ENCODE assay signal across 9 cellular contexts in genomic region chr7:95608344-95609173, GRCh38. TPM values are rescaled to one million over a fixed set of nuclear protein-coding genes. Genes with fewer than 3 reads are reported as not detected.
DNase-seq lines count a peak whose midpoint lies in the region; ATAC-seq, FAIRE-seq and TF ChIP-seq lines count a peak whose summit lies in the region.
"Had no signal": no experiment of that assay in that cellular context is flagged by ENCODE, and none has a peak within 500 bp of the region (broad histone marks: within the 10 kb centered on the region; RNA-seq: fewer than 3 reads in every experiment).

No MANE protein-coding gene starts in this region.

- ATAC-seq in GM18868 (IDR thresholded peaks at IDR 0.05; ENCODE audit: unreplicated experiment) (peak; percentile 94), HG03039 (IDR thresholded peaks at IDR 0.05; ENCODE audit: unreplicated experiment) (peak; percentile 98), K562 (peak; percentile 98)

- no peaks in the 10 kb centered on the region for H3K9me3 ChIP-seq in K562 (replicated peaks; ENCODE audit: control insufficient read depth, insufficient read depth, low read depth, low read length)

- CTCF ChIA-PET in K562 (lab: Yijun Ruan, JAX; ENCODE audit: low intra/inter-chr PET ratio), result interaction anchor here (0.6 kb wide), 1 partner anchor 120 kb away, joined by 3 read pairs; no protein-coding TSS in a partner anchor

- H3K27ac ChIP-seq in K562 (ENCODE audit: extremely low read depth, low read depth, low read length), result peak overlapping the region; percentile 45; the same call in 2 of the 3 replicates
- H3K27ac ChIP-seq: KMS-11 had no signal

- intact Hi-C loops in K562 (cut with micrococcal nuclease), result no loop called here

- TF ChIP-seq POLR2A in K562 (conservative IDR thresholded peaks at IDR 0.05), result no peak

- TF ChIP-seq EP300 in K562 (IDR thresholded peaks at IDR 0.05; ENCODE audit: low read length), result peak; percentile 46

- DNase-seq in AG10803 (ENCODE audit: low read depth) (peak; percentile 98), NCI-H510A treated with DMSO at 0.1 percent for 48 hours (lab: John Stamatoyannopoulos, UW) (peak; percentile 76), K562 (ENCODE audit: extremely low read depth in 1 of 4, low spot score in 3 of 4) (peak in 3 of 4 experiments; percentile 15 to 79 (median 52)), hepatic stellate cell (ENCODE audit: low spot score) (peak; percentile 71), pulmonary artery endothelial cell (ENCODE audit: low read depth, low spot score) (peak; percentile 87)
- DNase-seq in stimulated activated CD4-positive, alpha-beta T cell treated with anti-CD3 and anti-CD28 coated beads, Interleukin-2, amount 100 ng/mL, for 48 hours, result no peak

- in situ Hi-C loops in K562 (cut with MboI), result no loop called here

- peak in 1 of 2 experiments; percentile 30; a peak in 1 of 4 replicates for TF ChIP-seq RAD21 in K562 (CRISPR knock-in tag; conservative IDR thresholded peaks at IDR 0.05 in 1 of 2, IDR thresholded peaks at IDR 0.05 in 1 of 2)

- POLR2A ChIA-PET in K562 (lab: Yijun Ruan, JAX), result no interaction called here

- no peak for TF ChIP-seq CTCF in AG10803 (conservative IDR thresholded peaks at IDR 0.05; ENCODE audit: low read length)
- TF ChIP-seq CTCF in K562 (IDR thresholded peaks at IDR 0.05 in 2 of 3, conservative IDR thresholded peaks at IDR 0.05 in 1 of 3; ENCODE audit: insufficient read depth in 2 of 3, low read depth in 1 of 3, low read length in 3 of 3), result no peak

- peaks cover 7 to 8% of the 10 kb centered on the region in 2 experiments; a peak in 4 of 5 replicates for H3K4me1 ChIP-seq in K562 (replicated peaks in 1 of 2; ENCODE audit: control insufficient read depth in 2 of 2, insufficient read depth in 2 of 2, low read length in 2 of 2)

- no peaks in the 10 kb centered on the region for H3K27me3 ChIP-seq in K562 (ENCODE audit: control insufficient read depth in 2 of 2, insufficient read depth in 2 of 2, low read length in 2 of 2)

- peak overlapping the region in 1 of 2 experiments; percentile 14; a peak in 1 of 4 replicates for H3K9ac ChIP-seq in K562 (ENCODE audit: insufficient read depth in 1 of 2, low read depth in 2 of 2, low read length in 2 of 2)
- H3K9ac ChIP-seq: KMS-11 had no signal

- no TSS peak for BruUV-seq in K562 (replicated peaks; lab: Mats Ljungman, UMichigan)

- peak overlapping the region; percentile 64 for H2AFZ ChIP-seq in K562 (ENCODE audit: low read depth, low read length)

- peak overlapping the region; percentile 57 for H3K4me2 ChIP-seq in K562 (ENCODE audit: insufficient read depth, low read length)
- H3K4me2 ChIP-seq: KMS-11 had no signal

- H3K79me2 ChIP-seq in K562 (ENCODE audit: control insufficient read depth, insufficient read depth, low read length), result no peaks in the 10 kb centered on the region

- H3K36me3 ChIP-seq in K562 (ENCODE audit: control insufficient read depth, insufficient read depth, low read length), result no peaks in the 10 kb centered on the region

- H3K9me1 ChIP-seq in K562 (ENCODE audit: control insufficient read depth, insufficient read depth, low read length), result no peaks in the 10 kb centered on the region

- under 1% methylated on average over 11 of the region's 11 CpGs for WGBS in K562 (ENCODE audit: insufficient coverage, low coverage, missing lambda C conversion rate)

- H3K4me3 ChIP-seq in AG10803 (ENCODE audit: low read length) (peak overlapping the region; percentile 26), K562 (no peak overlapping the region)

- H4K20me1 ChIP-seq in K562 (replicated peaks; ENCODE audit: control insufficient read depth, insufficient read depth, low read length), result no peaks in the 10 kb centered on the region

- peak; percentile 88 for FAIRE-seq in K562 (lab: Jason Lieb, UNC)

TF ChIP-seq in K562, 482 proteins besides CTCF, POLR2A, EP300 and RAD21 (continues in another document):
- TF ChIP-seq ZNF699 (CRISPR knock-in tag; IDR thresholded peaks at IDR 0.05; ENCODE audit: insufficient replicate concordance) (no peak), NR2F6 (CRISPR knock-in tag; IDR thresholded peaks at IDR 0.05) (no peak), MAZ (CRISPR knock-in tag; conservative IDR thresholded peaks at IDR 0.05 in 1 of 2, IDR thresholded peaks at IDR 0.05 in 1 of 2) (0 out of 4 replicates have a peak, but pooled peaks of 1 of the 2 experiments have one; percentile 17), RBM34 (IDR thresholded peaks at IDR 0.05; ENCODE audit: borderline replicate concordance, insufficient read depth, low read length) (no peak), ZNF274 (IDR thresholded peaks at IDR 0.05; ENCODE audit: borderline replicate concordance, low read depth, low read length) (no peak), FOXK2 (conservative IDR thresholded peaks at IDR 0.05 in 1 of 2, IDR thresholded peaks at IDR 0.05 in 1 of 2; ENCODE audit: low read depth in 2 of 2) (peak; percentile 93 to 94), ZNF431 (CRISPR knock-in tag; IDR thresholded peaks at IDR 0.05) (no peak), ZNF318 (IDR thresholded peaks at IDR 0.05; ENCODE audit: borderline replicate concordance in 1 of 2, low read depth in 1 of 2) (no peak), ZNF124 (CRISPR knock-in tag; IDR thresholded peaks at IDR 0.05) (no peak)

RNA-seq across cellular contexts. Expression of gene PDK4, which starts 12.2 kb away (rescaled TPM):
- 0.69 TPM in 1 of 2 replicates, not detected in the other for total RNA-seq in K562 (2011; cell fraction: chromatin; rRNA removed; ENCODE audit: low replicate concordance)
- total RNA-seq in K562 (2011; cell fraction: nucleolus; rRNA removed), result not detected in 2 replicates
- total RNA-seq in K562 (2011; cell fraction: nucleoplasm; rRNA removed), result 0.07 and 0.15 TPM in 2 replicates
- 0.45 TPM in 1 of 2 replicates, not detected in the other for total RNA-seq in K562 (2014; rRNA removed)
- 0.04 and 0.16 TPM in 2 replicates for total RNA-seq in K562 (2014; rRNA removed; fragmentation: Illumina TruSeq; extraction: Trizol)
- 0.07 and 0.15 TPM in 2 replicates for total RNA-seq in K562 (2015; rRNA removed; fragmentation: Illumina TruSeq; extraction: Trizol)
- total RNA-seq in K562 (2021), result 0.20 and 0.24 TPM in 2 replicates
- polyA plus RNA-seq in K562 (2011; rRNA removed), result 0.03 and 0.11 TPM in 2 replicates
- polyA plus RNA-seq in K562 (2011; cell fraction: cytosol; rRNA removed), result 0.03 TPM in 1 of 2 replicates, not detected in the other
- 0.06 and 0.17 TPM in 2 replicates for polyA plus RNA-seq in K562 (2011; cell fraction: nucleus; rRNA removed)
- polyA plus RNA-seq in K562 (2012), result 0.05 and 0.26 TPM in 2 replicates
- 0.06 and 0.09 TPM in 2 replicates for polyA plus RNA-seq in K562 (2014; fragmentation: Illumina TruSeq; extraction: Trizol)
- polyA plus RNA-seq in K562 (2014; fragmentation: Nextera tagmentation; extraction: Ambion mirVana), result under 1 TPM in 1 of 2 experiments, not detected in 1; 0.03 TPM
- polyA plus RNA-seq in K562 (2014; rRNA removed), result 0.04 and 0.08 TPM in 2 replicates
- polyA minus RNA-seq in K562 (2011; rRNA and poly(A)+ RNA removed), result 0.14 and 0.21 TPM in 2 replicates
- polyA minus RNA-seq in K562 (2011; cell fraction: cytosol; rRNA and poly(A)+ RNA removed), result 0.38 and 2.1 TPM in 2 replicates
- polyA minus RNA-seq in K562 (2011; cell fraction: nucleus; rRNA and poly(A)+ RNA removed), result 0.22 and 0.67 TPM in 2 replicates
- 5.9 and 13.2 TPM in 2 replicates for total RNA-seq in pulmonary artery endothelial cell

Comparison
In these comparisons a context has a peak if more than half of its experiments do, and no peak if none do; other contexts are left out.
1. DNase-seq: peak in AG10803 (single experiment), NCI-H510A treated with DMSO at 0.1 percent for 48 hours (single experiment), K562 (3 of 4), hepatic stellate cell (single experiment) and pulmonary artery endothelial cell (single experiment); none in stimulated activated CD4-positive, alpha-beta T cell treated with anti-CD3 and anti-CD28 coated beads, Interleukin-2, amount 100 ng/mL, for 48 hours (0 of 2).
2. Peak in every context shown above with its lines, with median percentiles within 50 percentile points of each other: ATAC-seq.